9 cellular contexts compared by ENCODE assay signal in genomic region chr9:136995772-136996308, GRCh38. TPM values are rescaled to one million over a fixed set of nuclear protein-coding genes. Genes with fewer than 3 reads are reported as not detected.
DNase-seq lines count a peak whose midpoint lies in the region; ATAC-seq, FAIRE-seq and TF ChIP-seq lines count a peak whose summit lies in the region.
"Had no signal": no experiment of that assay in that cellular context is flagged by ENCODE, and none has a peak within 500 bp of the region (broad histone marks: within the 10 kb centered on the region; RNA-seq: fewer than 3 reads in every experiment).

No MANE protein-coding gene starts in this region.

- no peak for FAIRE-seq in urothelium cell line (lab: Jason Lieb, UNC)

- CTCF ChIA-PET in SK-N-SH (lab: Yijun Ruan, JAX) = interaction anchor here (0.9 to 6.8 kb wide), 6 partner anchors 33 to 68 kb away, joined by 3 to 68 read pairs (median 8); partner anchors contain the start of genes ABCA2, FBXW5, FUT7 and LCN12

- no peak overlapping the region for H3K4me3 ChIP-seq in SK-N-SH (ENCODE audit: low read depth in 2 of 2, low read length in 1 of 2)
- peak overlapping the region; percentile 51 for H3K4me3 ChIP-seq in fibroblast of villous mesenchyme (ENCODE audit: low read depth, low read length)

- H2AFZ ChIP-seq in SK-N-SH (ENCODE audit: low read depth) = no peak overlapping the region
- H2AFZ ChIP-seq: parathyroid adenoma had no signal

- no peaks in the 10 kb centered on the region for H3K9me3 ChIP-seq in SK-N-SH

- peak; percentile 72 for DNase-seq in left cardiac atrium
- no peak for DNase-seq in Right ventricle myocardium superior
- no peak for DNase-seq in SK-N-SH
- DNase-seq in fibroblast of villous mesenchyme (ENCODE audit: low read depth) = peak; percentile 24
- DNase-seq in urothelium cell line (ENCODE audit: low spot score) = peak; percentile 34
- no peak for DNase-seq in NCI-H446 treated with DMSO at 0.1 percent for 48 hours (lab: John Stamatoyannopoulos, UW)
- DNase-seq in activated T-cell treated with anti-CD3 and anti-CD28 coated beads, Interleukin-2, amount 50 U/mL, for 1 hour = no peak
- no peak for DNase-seq in stimulated activated CD4-positive, alpha-beta T cell treated with anti-CD3 and anti-CD28 coated beads, Interleukin-4, amount 100 ng/mL, for 4 hours

- peaks cover 0 to 7% of the 10 kb centered on the region in 2 experiments for H3K36me3 ChIP-seq in SK-N-SH (replicated peaks in 1 of 2; ENCODE audit: control insufficient read depth in 1 of 2, insufficient read depth in 2 of 2, low read length in 1 of 2)

- TF ChIP-seq CTCF in SK-N-SH (IDR thresholded peaks at IDR 0.05) (no peak), fibroblast of villous mesenchyme (IDR thresholded peaks at IDR 0.05; ENCODE audit: insufficient read depth, low read depth, low read length) (no peak)

- TF ChIP-seq RAD21 in SK-N-SH (IDR thresholded peaks at IDR 0.05; ENCODE audit: low read length) = no peak

- no peaks in the 10 kb centered on the region for H3K27me3 ChIP-seq in SK-N-SH (ENCODE audit: insufficient read depth)

- H4K20me1 ChIP-seq in SK-N-SH (ENCODE audit: insufficient read depth) = 0 out of 2 replicates have a peak, but pooled peaks cover 3% of the 10 kb centered on the region

- 53% methylated on average over 3 of the region's 12 CpGs for WGBS in SK-N-SH (ENCODE audit: low lambda C conversion rate)

- ATAC-seq in left cardiac atrium (peak; percentile 1 to 7), Right ventricle myocardium superior (ENCODE audit: poor library complexity) (no peak)

- H3K9me2 ChIP-seq in SK-N-SH = no peaks in the 10 kb centered on the region

- no peaks in the 10 kb centered on the region for H3F3A ChIP-seq in SK-N-SH (replicated peaks; ENCODE audit: insufficient read depth)

- intact Hi-C loops in left cardiac atrium (cut with DNase I) (loop anchor here in 1 of 2 donors (10.0 kb wide), 1 partner anchor 51 kb away; the partner anchor contains the start of genes C8G and FBXW5), Right ventricle myocardium superior (cut with DNase I) (no loop called here)

- H3K4me2 ChIP-seq in SK-N-SH = peak overlapping the region; percentile 55

- peaks cover 18% of the 10 kb centered on the region; the same call in 1 of the 2 replicates for H3K79me2 ChIP-seq in SK-N-SH (ENCODE audit: insufficient read depth)
- H3K79me2 ChIP-seq: parathyroid adenoma had no signal

- peaks cover 9 to 24% of the 10 kb centered on the region in 2 experiments; a peak in 3 of 4 replicates for H3K4me1 ChIP-seq in SK-N-SH (ENCODE audit: control insufficient read depth in 1 of 2, insufficient read depth in 2 of 2, low read depth in 1 of 2, low read length in 1 of 2)
- H3K4me1 ChIP-seq: parathyroid adenoma had no signal

- TF ChIP-seq EP300 in SK-N-SH (IDR thresholded peaks at IDR 0.05; ENCODE audit: borderline replicate concordance in 1 of 2, low read depth in 1 of 2, low read length in 1 of 2) = no peak

- no peak overlapping the region for H3K9ac ChIP-seq in SK-N-SH
- H3K9ac ChIP-seq: parathyroid adenoma had no signal

- no peak overlapping the region for H3K27ac ChIP-seq in SK-N-SH (ENCODE audit: low read depth in 2 of 2, low read length in 1 of 2)
- H3K27ac ChIP-seq: parathyroid adenoma had no signal

- POLR2A ChIA-PET in SK-N-SH (lab: Yijun Ruan, JAX) = interaction anchor here (0.6 to 1.4 kb wide), 5 partner anchors 12 to 60 kb away, joined by 3 read pairs; partner anchors contain the start of gene FBXW5

TF ChIP-seq in SK-N-SH, 30 proteins besides CTCF, POLR2A, EP300 and RAD21:
- 0 out of 2 replicates have a peak, but pooled peaks have one; percentile 1 for TF ChIP-seq ELF1 (IDR thresholded peaks at IDR 0.05)
- TF ChIP-seq, protein P1, sequence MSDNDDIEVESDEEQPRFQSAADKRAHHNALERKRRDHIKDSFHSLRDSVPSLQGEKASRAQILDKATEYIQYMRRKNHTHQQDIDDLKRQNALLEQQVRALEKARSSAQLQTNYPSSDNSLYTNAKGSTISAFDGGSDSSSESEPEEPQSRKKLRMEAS (IDR thresholded peaks at IDR 0.05; ENCODE audit: low read depth) = no peak
TF ChIP-seq in SK-N-SH: peak in this region for 1.

RNA-seq across cellular contexts. Expression of gene CLIC3, which starts 0.5 kb away (rescaled TPM):
- 1 to 10 TPM; 2.6 to 8.5 TPM for total RNA-seq in left cardiac atrium
- 2.7 TPM for total RNA-seq in Right ventricle myocardium superior
- polyA plus RNA-seq in SK-N-SH (2012; rRNA removed) = 0.60 and 1.0 TPM in 2 replicates
- polyA plus RNA-seq in SK-N-SH (2012; cell fraction: cytosol; rRNA removed) = 0.31 and 0.83 TPM in 2 replicates
- 1.7 and 2.2 TPM in 2 replicates for polyA plus RNA-seq in SK-N-SH (2012; cell fraction: nucleus; rRNA removed)
- 19.0 and 43.2 TPM in 2 replicates for total RNA-seq in fibroblast of villous mesenchyme

RNA-seq across cellular contexts. Expression of gene PAXX, which starts 3.6 kb away (rescaled TPM):
- total RNA-seq in left cardiac atrium (10 to 100 TPM; 25.4 to 30.2 TPM), Right ventricle myocardium superior (19.4 TPM), fibroblast of villous mesenchyme (9.9 and 18.0 TPM in 2 replicates)
- polyA plus RNA-seq in SK-N-SH (2012; rRNA removed) = 37.8 and 52.9 TPM in 2 replicates
- 14.7 and 23.5 TPM in 2 replicates for polyA plus RNA-seq in SK-N-SH (2012; cell fraction: cytosol; rRNA removed)
- 271 and 429 TPM in 2 replicates for polyA plus RNA-seq in SK-N-SH (2012; cell fraction: nucleus; rRNA removed)

RNA-seq across cellular contexts. Expression of gene LCNL1, which starts 13.0 kb away (rescaled TPM):
- 1 to 10 TPM; 6.4 to 9.6 TPM for total RNA-seq in left cardiac atrium
- total RNA-seq in Right ventricle myocardium superior = 9.7 TPM
- polyA plus RNA-seq in SK-N-SH (2012; rRNA removed) = not detected in 2 replicates
- polyA plus RNA-seq in SK-N-SH (2012; cell fraction: cytosol; rRNA removed) = not detected in 2 replicates
- polyA plus RNA-seq in SK-N-SH (2012; cell fraction: nucleus; rRNA removed) = 0.02 and 0.06 TPM in 2 replicates
- 3.2 and 3.5 TPM in 2 replicates for total RNA-seq in fibroblast of villous mesenchyme

RNA-seq across cellular contexts. Expression of gene PTGDS, which starts 18.5 kb away (rescaled TPM):
- total RNA-seq in left cardiac atrium (1,000 to 10,000 TPM; 3,329 to 4,014 TPM), Right ventricle myocardium superior (6,152 TPM), fibroblast of villous mesenchyme (10.8 and 21.9 TPM in 2 replicates)
- polyA plus RNA-seq in SK-N-SH (2012; rRNA removed) = not detected in 2 replicates
- not detected in 2 replicates for polyA plus RNA-seq in SK-N-SH (2012; cell fraction: cytosol; rRNA removed)
- polyA plus RNA-seq in SK-N-SH (2012; cell fraction: nucleus; rRNA removed) = 0.46 TPM in 1 of 2 replicates, not detected in the other

RNA-seq across cellular contexts. Expression of gene ABCA2, which starts 32.2 kb away (rescaled TPM):
- total RNA-seq in left cardiac atrium (10 to 100 TPM; 30.0 to 33.2 TPM), Right ventricle myocardium superior (26.7 TPM), fibroblast of villous mesenchyme (14.7 and 15.5 TPM in 2 replicates)
- polyA plus RNA-seq in SK-N-SH (2012; rRNA removed) = 26.0 and 34.7 TPM in 2 replicates
- polyA plus RNA-seq in SK-N-SH (2012; cell fraction: cytosol; rRNA removed) = 9.4 and 18.2 TPM in 2 replicates
- 144 and 152 TPM in 2 replicates for polyA plus RNA-seq in SK-N-SH (2012; cell fraction: nucleus; rRNA removed)

Comparison
In these comparisons a context has a peak if more than half of its experiments do, and no peak if none do; other contexts are left out.
1. DNase-seq: peak in left cardiac atrium (single experiment), fibroblast of villous mesenchyme (single experiment) and urothelium cell line (single experiment); none in Right ventricle myocardium superior (single experiment), SK-N-SH (single experiment), NCI-H446 treated with DMSO at 0.1 percent for 48 hours (single experiment), activated T-cell treated with anti-CD3 and anti-CD28 coated beads, Interleukin-2, amount 50 U/mL, for 1 hour (single experiment) and stimulated activated CD4-positive, alpha-beta T cell treated with anti-CD3 and anti-CD28 coated beads, Interleukin-4, amount 100 ng/mL, for 4 hours (0 of 2).